Comparison of ENCODE assay signal across 12 cellular contexts in the genomic region with DNA sequence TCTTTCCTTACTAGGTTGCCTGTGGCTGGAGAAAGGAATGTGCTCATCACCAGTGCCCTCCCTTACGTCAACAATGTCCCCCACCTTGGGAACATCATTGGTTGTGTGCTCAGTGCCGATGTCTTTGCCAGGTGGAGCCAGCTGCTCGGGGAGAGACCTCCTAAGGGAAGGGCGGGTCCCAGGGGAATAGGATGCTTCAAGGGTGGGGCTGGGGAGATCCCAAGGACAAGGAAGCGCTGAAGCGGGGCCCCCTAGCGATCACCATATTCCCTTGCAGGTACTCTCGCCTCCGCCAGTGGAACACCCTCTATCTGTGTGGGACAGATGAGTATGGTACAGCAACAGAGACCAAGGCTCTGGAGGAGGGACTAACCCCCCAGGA. TPM values are rescaled to one million over a fixed set of nuclear protein-coding genes. Genes with fewer than 3 reads are reported as not detected.
A peak's percentile ranks its signal among the peaks of the same experiment; 100 is the strongest.
DNase-seq lines count a peak whose midpoint lies in the region; ATAC-seq and TF ChIP-seq lines count a peak whose summit lies in the region.
"Had no signal": no experiment of that assay in that cellular context is flagged by ENCODE, and none has a peak within 500 bp of the region (broad histone marks: within the 10 kb centered on the region; RNA-seq: fewer than 3 reads in every experiment).

No MANE protein-coding gene starts in this region.

- TF ChIP-seq CTCF in Calu3 (IDR thresholded peaks at IDR 0.05; ENCODE audit: unreplicated experiment): no peak

- H3K27ac Mint-ChIP-seq in Calu3 (ENCODE audit: unreplicated experiment): peak overlapping the region; percentile 71
- peak overlapping the region; percentile 11 to 16 for H3K27ac Mint-ChIP-seq in effector memory CD8-positive, alpha-beta T cell

- intact Hi-C loops in Calu3 (cut with micrococcal nuclease; ENCODE audit: unreplicated experiment): no loop called here

- DNase-seq in Calu3 (no peak), middle frontal gyrus (ENCODE audit: extremely low spot score, low spot score) (no peak), SIG-M5 treated with dmso at 0.1 percent for 504 hours (lab: John Stamatoyannopoulos, UW; ENCODE audit: unreplicated experiment) (no peak)
- DNase-seq in effector memory CD8-positive, alpha-beta T cell: no peak
- DNase-seq: activated CD8-positive, alpha-beta memory T cell treated with anti-CD3 and anti-CD28 coated beads, Interleukin-2, amount 50 U/mL, for 4 hours; cortex of kidney; MM.1S; NCI-H2107; NK-92 treated with Interleukin-12 subunit alpha and Interleukin-12 subunit beta, amount 100 ng/mL, for 24 hours; stimulated activated CD4-positive, alpha-beta T cell treated with anti-CD3 and anti-CD28 coated beads, Interleukin-2, amount 100 ng/mL, for 24 hours; stimulated activated naive CD4-positive, alpha-beta T cell treated with Interleukin-2 at 50 U/mL for 16 hours; WERI-Rb-1 had no signal

- no peak overlapping the region for H3K4me3 Mint-ChIP-seq in Calu3 (ENCODE audit: low read depth, unreplicated experiment)
- H3K4me3 Mint-ChIP-seq in effector memory CD8-positive, alpha-beta T cell: no peak overlapping the region

- peaks cover 82% of the 10 kb centered on the region for H3K36me3 Mint-ChIP-seq in Calu3 (ENCODE audit: insufficient read depth, unreplicated experiment)
- peaks cover 79% of the 10 kb centered on the region for H3K36me3 Mint-ChIP-seq in effector memory CD8-positive, alpha-beta T cell (ENCODE audit: insufficient read depth)

- no TSS peak for BruUV-seq in Calu3 (replicated peaks; lab: Mats Ljungman, UMichigan)

- no peaks in the 10 kb centered on the region for H3K4me1 Mint-ChIP-seq in Calu3 (ENCODE audit: low read depth, unreplicated experiment)
- peaks cover 7 to 19% of the 10 kb centered on the region in 2 donors for H3K4me1 Mint-ChIP-seq in effector memory CD8-positive, alpha-beta T cell (ENCODE audit: low read depth in 2 of 2)

- H3K9me3 Mint-ChIP-seq in Calu3 (ENCODE audit: low read depth, unreplicated experiment): no peaks in the 10 kb centered on the region
- no peaks in the 10 kb centered on the region for H3K9me3 Mint-ChIP-seq in effector memory CD8-positive, alpha-beta T cell

- no peak for ATAC-seq in effector memory CD8-positive, alpha-beta T cell (replicated peaks)

- CTCF ChIA-PET in Calu3 (lab: Charles Lee): no interaction called here

- no peaks in the 10 kb centered on the region for H3K27me3 Mint-ChIP-seq in Calu3 (ENCODE audit: unreplicated experiment)
- no peaks in the 10 kb centered on the region for H3K27me3 Mint-ChIP-seq in effector memory CD8-positive, alpha-beta T cell

RNA-seq across cellular contexts. Expression of gene MARS1, which starts 10.3 kb away (rescaled TPM):
- total RNA-seq in Calu3 (2022): 358 and 369 TPM in 2 replicates

RNA-seq across cellular contexts. Expression of gene ARHGAP9, which starts 18.5 kb away (rescaled TPM):
- total RNA-seq in Calu3 (2022): 0.39 TPM in 1 of 2 replicates, not detected in the other

RNA-seq across cellular contexts. Expression of gene DDIT3, which starts 22.2 kb away (rescaled TPM):
- 70.2 and 80.5 TPM in 2 replicates for total RNA-seq in Calu3 (2022)

RNA-seq across cellular contexts. Expression of gene MBD6, which starts 24.5 kb away (rescaled TPM):
- 119 and 127 TPM in 2 replicates for total RNA-seq in Calu3 (2022)

RNA-seq across cellular contexts. Expression of gene GLI1, which starts 38.5 kb away (rescaled TPM):
- 0.54 and 0.61 TPM in 2 replicates for total RNA-seq in Calu3 (2022)
